10 cellular contexts compared by ENCODE assay signal in the genomic region with DNA sequence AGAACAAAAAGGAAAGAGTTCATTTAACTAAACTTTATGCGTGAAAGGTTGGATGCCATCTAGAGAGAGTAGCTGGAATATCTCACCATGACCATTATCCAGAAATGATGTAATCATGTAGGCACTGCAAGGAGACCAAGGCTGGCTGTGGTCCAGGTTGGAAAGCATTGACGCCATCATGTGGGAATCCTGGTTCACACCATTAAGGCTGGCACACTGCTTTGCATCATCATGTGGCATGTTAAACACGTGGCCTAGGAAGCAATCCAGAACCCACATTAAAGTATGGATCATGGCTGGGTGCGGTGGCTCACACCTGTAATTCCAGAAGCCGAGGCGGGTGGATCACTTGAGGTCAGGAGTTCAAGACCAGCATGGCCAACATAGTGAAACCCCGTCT. TPM values are rescaled to one million over a fixed set of nuclear protein-coding genes. Genes with fewer than 3 reads are reported as not detected.
DNase-seq lines count a peak whose midpoint lies in the region; ATAC-seq, FAIRE-seq and TF ChIP-seq lines count a peak whose summit lies in the region.
"Had no signal": no experiment of that assay in that cellular context is flagged by ENCODE, and none has a peak within 500 bp of the region (broad histone marks: within the 10 kb centered on the region; RNA-seq: fewer than 3 reads in every experiment).

No MANE protein-coding gene starts in this region.

- intact Hi-C loops in endothelial cell of umbilical vein (cut with micrococcal nuclease) = loop anchor here (5.0 to 10.0 kb wide), 2 partner anchors 856 to 1441 kb away; no protein-coding TSS in a partner anchor

- no TSS peak for BruUV-seq in endothelial cell of umbilical vein (replicated peaks; lab: Mats Ljungman, UMichigan)

- H3K9me3 ChIP-seq in endothelial cell of umbilical vein (replicated peaks; ENCODE audit: control insufficient read depth, insufficient read depth, low read length) = no peaks in the 10 kb centered on the region

- DNase-seq in AG20443 (ENCODE audit: low spot score) = peak; percentile 58
- peak; percentile 84 for DNase-seq in M059J (ENCODE audit: low read depth)
- DNase-seq in endothelial cell of umbilical vein (ENCODE audit: low read depth, low spot score) = peak; percentile 57
- DNase-seq in G401 (ENCODE audit: low spot score) = no peak
- DNase-seq in stimulated activated naive CD4-positive, alpha-beta T cell treated with Interleukin-2 at 50 U/mL for 16 hours (lab: John Stamatoyannopoulos, UW) = no peak
- no peak for DNase-seq in HTR-8/SVneo (ENCODE audit: insufficient read length, low spot score)
- DNase-seq: activated CD8-positive, alpha-beta memory T cell treated with anti-CD3 and anti-CD28 coated beads, Interleukin-2, amount 10 ng/mL, durations not matched to agents 7 days and 5 days; NCI-H2029 treated with DMSO at 0.1 percent for 48 hours had no signal

- H3K27me3 Mint-ChIP-seq in nephron (ENCODE audit: low read depth) = no peaks in the 10 kb centered on the region

- in situ Hi-C loops in G401 (cut with HindIII; ENCODE audit: low sequenced_read_pairs) = no loop called here

- TF ChIP-seq POLR2A in endothelial cell of umbilical vein (IDR thresholded peaks at IDR 0.05; ENCODE audit: low read depth, low read length) = no peak

- no peak overlapping the region for H3K4me3 ChIP-seq in endothelial cell of umbilical vein (replicated peaks in 1 of 3; ENCODE audit: insufficient read depth in 1 of 3, low read depth in 1 of 3, low read length in 3 of 3)

- peak overlapping the region; percentile 15 to 57 (median 42) for H3K27ac Mint-ChIP-seq in nephron
- H3K27ac Mint-ChIP-seq: activated CD8-positive, alpha-beta memory T cell treated with anti-CD3 and anti-CD28 coated beads, Interleukin-2, amount 10 ng/mL, durations not matched to agents 7 days and 5 days had no signal

- peaks cover 13% of the 10 kb centered on the region for H3K79me2 ChIP-seq in endothelial cell of umbilical vein (ENCODE audit: control insufficient read depth, insufficient read depth, low read length)

- peaks cover 67% of the 10 kb centered on the region for H3K36me3 Mint-ChIP-seq in nephron (ENCODE audit: low read depth)
- H3K36me3 Mint-ChIP-seq: activated CD8-positive, alpha-beta memory T cell treated with anti-CD3 and anti-CD28 coated beads, Interleukin-2, amount 10 ng/mL, durations not matched to agents 7 days and 5 days had no signal

- H3K27me3 ChIP-seq in endothelial cell of umbilical vein (ENCODE audit: control insufficient read depth in 2 of 2, insufficient read depth in 2 of 2, low read length in 2 of 2) = no peaks in the 10 kb centered on the region

- TF ChIP-seq CTCF in endothelial cell of umbilical vein (IDR thresholded peaks at IDR 0.05; ENCODE audit: extremely low read depth in 1 of 2, insufficient read depth in 1 of 2, low read depth in 1 of 2, low read length in 2 of 2) (no peak), nephron (IDR thresholded peaks at IDR 0.05; ENCODE audit: unreplicated experiment in 3 of 3) (no peak)

- H3K4me1 ChIP-seq in endothelial cell of umbilical vein (ENCODE audit: control insufficient read depth, extremely low read depth, insufficient read depth, low read length) = peaks cover 32% of the 10 kb centered on the region

- no peak for ATAC-seq in GM18909 (IDR thresholded peaks at IDR 0.05; ENCODE audit: poor library complexity, unreplicated experiment)
- ATAC-seq: activated CD8-positive, alpha-beta memory T cell treated with anti-CD3 and anti-CD28 coated beads, Interleukin-2, amount 10 ng/mL, durations not matched to agents 7 days and 5 days had no signal

- no peak overlapping the region for H2AFZ ChIP-seq in endothelial cell of umbilical vein (ENCODE audit: low read depth, low read length)

- H4K20me1 ChIP-seq in endothelial cell of umbilical vein (replicated peaks; ENCODE audit: control insufficient read depth, extremely low read depth, insufficient read depth, low read length) = no peaks in the 10 kb centered on the region

- H3K4me2 ChIP-seq in endothelial cell of umbilical vein (ENCODE audit: insufficient read depth, low read length) = no peak overlapping the region

- CTCF ChIA-PET in endothelial cell of umbilical vein (lab: Charles Lee) = interaction anchor here (0.9 to 4.8 kb wide), 5 partner anchors 9 to 1904 kb away, joined by 3 to 19 read pairs (median 3); no protein-coding TSS in a partner anchor

- dilution Hi-C loops in endothelial cell of umbilical vein (cut with MboI; ENCODE audit: extremely low pct_ligation_motif_present, low sequenced_read_pairs) = no loop called here

- FAIRE-seq in endothelial cell of umbilical vein (lab: Jason Lieb, UNC) = peak; percentile 57
- no peak for FAIRE-seq in HTR-8/SVneo (lab: Jason Lieb, UNC)

- peaks cover 2 to 11% of the 10 kb centered on the region in 2 experiments for H3K36me3 ChIP-seq in endothelial cell of umbilical vein (ENCODE audit: control insufficient read depth in 2 of 2, extremely low read depth in 1 of 2, insufficient read depth in 2 of 2, low read length in 2 of 2)

- POLR2A ChIA-PET in endothelial cell of umbilical vein (lab: Charles Lee) = no interaction called here

- H3K9ac ChIP-seq in endothelial cell of umbilical vein (replicated peaks; ENCODE audit: extremely low read depth, insufficient read depth, low read length) = no peak overlapping the region

- H3K27ac ChIP-seq in endothelial cell of umbilical vein (ENCODE audit: insufficient read depth, low read depth, low read length) = no peak overlapping the region

- H3K9me1 ChIP-seq in endothelial cell of umbilical vein (replicated peaks; ENCODE audit: control insufficient read depth, extremely low read depth, insufficient read depth, low read length) = no peaks in the 10 kb centered on the region

- H3K9me3 Mint-ChIP-seq in nephron = no peaks in the 10 kb centered on the region

- H3K4me1 Mint-ChIP-seq in nephron = peaks cover 51% of the 10 kb centered on the region

- H3K4me3 Mint-ChIP-seq in nephron = peak overlapping the region; percentile 72 to 86 (median 84)

TF ChIP-seq in endothelial cell of umbilical vein, 7 proteins besides CTCF, POLR2A, EP300 and RAD21:
- TF ChIP-seq, protein P1, sequence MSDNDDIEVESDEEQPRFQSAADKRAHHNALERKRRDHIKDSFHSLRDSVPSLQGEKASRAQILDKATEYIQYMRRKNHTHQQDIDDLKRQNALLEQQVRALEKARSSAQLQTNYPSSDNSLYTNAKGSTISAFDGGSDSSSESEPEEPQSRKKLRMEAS (IDR thresholded peaks at IDR 0.05; ENCODE audit: insufficient read depth, insufficient read length) = peak; percentile 78
- TF ChIP-seq GATA2 (IDR thresholded peaks at IDR 0.05; ENCODE audit: insufficient read depth, insufficient read length, low read depth, low read length) = no peak
- peak; percentile 30 for TF ChIP-seq JUN (IDR thresholded peaks at IDR 0.05; ENCODE audit: borderline replicate concordance, insufficient read depth, insufficient read length, low read depth)
- no peak for TF ChIP-seq FOS (IDR thresholded peaks at IDR 0.05; ENCODE audit: borderline replicate concordance, insufficient read depth, low read length)
- TF ChIP-seq MYC (IDR thresholded peaks at IDR 0.05; ENCODE audit: low read depth, low read length) = no peak
- no peak for TF ChIP-seq POLR2AphosphoS5 (IDR thresholded peaks at IDR 0.05; ENCODE audit: insufficient read depth, low read depth, low read length)
- TF ChIP-seq EZH2 (IDR thresholded peaks at IDR 0.05; ENCODE audit: borderline replicate concordance, low read depth, low read length, severe bottlenecking) = no peak

RNA-seq across cellular contexts. Expression of a gene that starts 4.3 kb away (rescaled TPM):
- 58.6 and 94.4 TPM in 2 replicates for total RNA-seq in M059J (2014; rRNA removed; shearing (Covaris generic))
- total RNA-seq in endothelial cell of umbilical vein = 12.8 and 16.3 TPM in 2 replicates
- polyA plus RNA-seq in endothelial cell of umbilical vein = 13.7 and 15.4 TPM in 2 replicates
- 25.4 and 31.6 TPM in 2 replicates for polyA plus RNA-seq in endothelial cell of umbilical vein (2011; cell fraction: cytosol; rRNA removed)
- polyA plus RNA-seq in endothelial cell of umbilical vein (2011; cell fraction: nucleus; rRNA removed) = 143 and 144 TPM in 2 replicates
- polyA plus RNA-seq in endothelial cell of umbilical vein (2012) = 30.0 and 52.8 TPM in 2 replicates
- polyA minus RNA-seq in endothelial cell of umbilical vein = 32.4 and 54.6 TPM in 2 replicates
- polyA minus RNA-seq in endothelial cell of umbilical vein (2011; cell fraction: cytosol; rRNA and poly(A)+ RNA removed) = 218 TPM
- polyA minus RNA-seq in endothelial cell of umbilical vein (2011; cell fraction: nucleus; rRNA and poly(A)+ RNA removed) = 106 and 148 TPM in 2 replicates
- 75.1 and 86.8 TPM in 2 replicates for total RNA-seq in G401 (2014; rRNA removed; shearing (Covaris generic))

Comparison
In these comparisons a context has a peak if more than half of its experiments do, and no peak if none do; other contexts are left out.
1. DNase-seq: peak in AG20443 (single experiment), M059J (single experiment) and endothelial cell of umbilical vein (single experiment); none in G401 (single experiment), stimulated activated naive CD4-positive, alpha-beta T cell treated with Interleukin-2 at 50 U/mL for 16 hours (single experiment) and HTR-8/SVneo (single experiment).